In the genomic region with DNA sequence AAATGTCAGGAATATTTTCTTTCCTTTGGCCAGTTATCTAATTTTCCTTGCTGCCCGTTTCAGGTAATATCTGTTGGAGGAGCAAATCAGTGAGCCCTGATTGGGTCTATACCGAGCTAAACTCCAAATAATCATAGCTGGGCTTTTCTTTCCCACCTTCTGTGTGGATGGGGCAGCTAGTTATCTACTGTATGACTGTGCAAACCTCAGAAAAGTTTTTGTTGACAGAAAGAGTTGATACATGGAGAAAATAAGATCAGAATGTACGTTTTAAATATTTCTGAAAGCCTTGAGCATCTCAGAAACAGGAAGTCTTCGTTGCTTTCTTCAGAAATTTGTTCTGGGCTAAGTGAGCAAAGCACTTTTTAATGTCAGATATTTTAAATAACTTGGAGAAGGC, we compare ENCODE assay signal across 31 cellular contexts. TPM values are rescaled to one million over a fixed set of nuclear protein-coding genes. Genes with fewer than 3 reads are reported as not detected.
"Had no signal": no experiment of that assay in that cellular context is flagged by ENCODE, and none has a peak within 500 bp of the region (broad histone marks: within the 10 kb centered on the region; RNA-seq: fewer than 3 reads in every experiment).

No MANE protein-coding gene starts in this region.

- H3K27ac ChIP-seq: esophagus muscularis mucosa, heart right ventricle, ovary, right lobe of liver, thyroid gland, upper lobe of right lung had no signal

- H3K27me3 ChIP-seq: esophagus muscularis mucosa, ovary, right lobe of liver, thyroid gland had no signal

- H3K4me1 ChIP-seq: esophagus muscularis mucosa, right lobe of liver, thyroid gland, upper lobe of right lung had no signal

- H3K9me3 ChIP-seq: esophagus muscularis mucosa, heart right ventricle, ovary, right lobe of liver, thyroid gland, upper lobe of right lung had no signal

- H3K36me3 ChIP-seq: esophagus muscularis mucosa, heart right ventricle, ovary, right lobe of liver, thyroid gland, upper lobe of right lung had no signal

- ATAC-seq: heart right ventricle; left cardiac atrium; naive thymus-derived CD4-positive, alpha-beta T cell; stimulated activated memory B cell treated with anti-CD40 and anti-IgM and Interleukin-4, amounts not matched to agents 10 μg/mL and 1 μg/mL and 100 μg/mL, for 72 hours; stimulated activated naive CD8-positive, alpha-beta T cell treated with anti-CD3 and anti-CD28 coated beads, Interleukin-15, amount 100 ng/mL, for 72 hours had no signal

- H3K4me3 ChIP-seq: esophagus muscularis mucosa, heart right ventricle, ovary, right lobe of liver, thyroid gland, upper lobe of right lung had no signal

- DNase-seq: activated CD4-positive, alpha-beta memory T cell treated with anti-CD3 and anti-CD28 coated beads for 36 hours; activated CD4-positive, alpha-beta T cell treated with anti-CD3 and anti-CD28 coated beads, Interleukin-2, amount 10 ng/mL, durations not matched to agents 24 days and 14 days; activated CD4-positive, CD25-positive, alpha-beta regulatory T cell treated with anti-CD3 and anti-CD28 coated beads, Interleukin-2, amount 50 U/mL, for 72 hours; activated CD8-positive, alpha-beta memory T cell treated with anti-CD3 and anti-CD28 coated beads, Interleukin-2, amount 50 U/mL, for 4 hours; activated gamma-delta T cell; activated naive CD4-positive, alpha-beta T cell treated with anti-CD3 and anti-CD28 coated beads, Interleukin-2, amount 10 ng/mL, durations not matched to agents 7 days and 5 days; activated naive CD8-positive, alpha-beta T cell treated with anti-CD3 and anti-CD28 coated beads, Interleukin-2, amount 10 ng/mL, durations not matched to agents 7 days and 5 days; activated T-cell treated with anti-CD3 and anti-CD28 coated beads, Interleukin-2, amount 50 U/mL, for 1 hour; amniotic stem cell; central memory CD4-positive, alpha-beta T cell; endodermal cell; foreskin melanocyte; heart right ventricle; left cardiac atrium; naive thymus-derived CD4-positive, alpha-beta T cell; ovary; right lobe of liver; stimulated activated CD4-positive, alpha-beta T cell treated with anti-CD3 and anti-CD28 coated beads, Interleukin-4, amount 100 ng/mL, for 4 hours; stimulated activated CD8-positive, alpha-beta memory T cell treated with anti-CD3 and anti-CD28 coated beads, Interleukin-4, amount 100 ng/mL, for 48 hours; stimulated activated naive CD8-positive, alpha-beta T cell treated with anti-CD3 and anti-CD28 coated beads, Interleukin-15, amount 100 ng/mL, for 72 hours; T-helper 2 cell; thyroid gland; upper lobe of right lung had no signal

RNA-seq across cellular contexts. Expression of a gene that starts 6.2 kb away (rescaled TPM):
- total RNA-seq: activated CD4-positive, alpha-beta memory T cell treated with anti-CD3 and anti-CD28 coated beads for 36 hours; activated CD4-positive, alpha-beta T cell treated with anti-CD3 and anti-CD28 coated beads, Interleukin-2, amount 10 ng/mL, durations not matched to agents 24 days and 14 days; activated CD8-positive, alpha-beta memory T cell treated with anti-CD3 and anti-CD28 coated beads for 36 hours; activated naive CD8-positive, alpha-beta T cell treated with anti-CD3 and anti-CD28 coated beads, Interleukin-2, amount 10 ng/mL, durations not matched to agents 7 days and 5 days; thyroid gland had no signal
- polyA plus RNA-seq: naive thymus-derived CD4-positive, alpha-beta T cell; neural cell had no signal

RNA-seq across cellular contexts. Expression of a gene that starts 16.7 kb away (rescaled TPM):
- total RNA-seq: activated CD4-positive, alpha-beta memory T cell treated with anti-CD3 and anti-CD28 coated beads for 36 hours; activated CD4-positive, alpha-beta T cell treated with anti-CD3 and anti-CD28 coated beads, Interleukin-2, amount 10 ng/mL, durations not matched to agents 24 days and 14 days; activated CD8-positive, alpha-beta memory T cell treated with anti-CD3 and anti-CD28 coated beads for 36 hours; activated naive CD8-positive, alpha-beta T cell treated with anti-CD3 and anti-CD28 coated beads, Interleukin-2, amount 10 ng/mL, durations not matched to agents 7 days and 5 days; endodermal cell; mesothelial cell of epicardium; progenitor cell of endocrine pancreas; renal cortical epithelial cell had no signal
- polyA plus RNA-seq: naive thymus-derived CD4-positive, alpha-beta T cell; neural cell; small intestine had no signal

RNA-seq across cellular contexts. Expression of a gene that starts 22.8 kb away (rescaled TPM):
- total RNA-seq: activated CD4-positive, alpha-beta memory T cell treated with anti-CD3 and anti-CD28 coated beads for 36 hours; activated CD4-positive, alpha-beta T cell treated with anti-CD3 and anti-CD28 coated beads, Interleukin-2, amount 10 ng/mL, durations not matched to agents 24 days and 14 days; activated CD8-positive, alpha-beta memory T cell treated with anti-CD3 and anti-CD28 coated beads for 36 hours; activated naive CD8-positive, alpha-beta T cell treated with anti-CD3 and anti-CD28 coated beads, Interleukin-2, amount 10 ng/mL, durations not matched to agents 7 days and 5 days; mesothelial cell of epicardium; thyroid gland had no signal
- polyA plus RNA-seq: naive thymus-derived CD4-positive, alpha-beta T cell; neural cell; ovary had no signal

RNA-seq across cellular contexts. Expression of a gene that starts 33.8 kb away (rescaled TPM):
- total RNA-seq: activated CD4-positive, alpha-beta memory T cell treated with anti-CD3 and anti-CD28 coated beads for 36 hours; activated CD4-positive, alpha-beta T cell treated with anti-CD3 and anti-CD28 coated beads, Interleukin-2, amount 10 ng/mL, durations not matched to agents 24 days and 14 days; activated CD8-positive, alpha-beta memory T cell treated with anti-CD3 and anti-CD28 coated beads for 36 hours had no signal
- polyA plus RNA-seq: naive thymus-derived CD4-positive, alpha-beta T cell; neural cell had no signal
